ENCODE assay signal across 8 cellular contexts in genomic region chr5:102865510-102866314, GRCh38.
A peak's percentile ranks its signal among the peaks of the same experiment; 100 is the strongest.
DNase-seq lines count a peak whose midpoint lies in the region; ATAC-seq and TF ChIP-seq lines count a peak whose summit lies in the region.

No MANE protein-coding gene starts in this region.

- no peaks in the 10 kb centered on the region for H3K27me3 ChIP-seq in fibroblast of lung (ENCODE audit: control insufficient read depth, insufficient read depth, low read length)
- no peaks in the 10 kb centered on the region for H3K27me3 ChIP-seq in muscle layer of duodenum (ENCODE audit: low read depth, low read length)

- H3K79me2 ChIP-seq in fibroblast of lung (ENCODE audit: control insufficient read depth, insufficient read depth, low read length), result peaks cover 7% of the 10 kb centered on the region

- H3K36me3 ChIP-seq in fibroblast of lung (ENCODE audit: control insufficient read depth, insufficient read depth, low read length) (no peaks in the 10 kb centered on the region), muscle layer of duodenum (ENCODE audit: control insufficient read depth in 1 of 2, insufficient read depth in 2 of 2, low read length in 2 of 2) (no peaks in the 10 kb centered on the region)

- H3K27ac ChIP-seq in fibroblast of lung (ENCODE audit: insufficient read depth, low read length), result peak overlapping the region; percentile 93
- H3K27ac ChIP-seq in muscle layer of duodenum (ENCODE audit: low read length), result peak overlapping the region; percentile 76

- peak; percentile 71 for ATAC-seq in HG02938 (IDR thresholded peaks at IDR 0.05; ENCODE audit: unreplicated experiment)

- TF ChIP-seq CTCF in fibroblast of lung (conservative IDR thresholded peaks at IDR 0.05 in 1 of 2, IDR thresholded peaks at IDR 0.05 in 1 of 2; ENCODE audit: low read depth in 1 of 2, low read length in 2 of 2), result no peak

- H3K9me3 ChIP-seq in fibroblast of lung (ENCODE audit: control insufficient read depth, insufficient read depth, low read depth, low read length), result no peaks in the 10 kb centered on the region
- H3K9me3 ChIP-seq in muscle layer of duodenum (ENCODE audit: control insufficient read depth in 1 of 2, low read length in 2 of 2), result no peaks in the 10 kb centered on the region

- peak overlapping the region; percentile 37 for H2AFZ ChIP-seq in fibroblast of lung (ENCODE audit: low read length)

- H3K4me2 ChIP-seq in fibroblast of lung (ENCODE audit: extremely low read depth, insufficient read depth, low read length), result peak overlapping the region; percentile 64

- H3K4me1 ChIP-seq in fibroblast of lung (ENCODE audit: control insufficient read depth, extremely low read depth, insufficient read depth, low read length) (no peaks in the 10 kb centered on the region), muscle layer of duodenum (ENCODE audit: control insufficient read depth in 1 of 2, insufficient read depth in 2 of 2, low read length in 2 of 2) (peaks cover 0 to 13% of the 10 kb centered on the region in 2 donors)

- H3K4me3 ChIP-seq in fibroblast of lung (replicated peaks in 1 of 4; ENCODE audit: control extremely low read depth in 1 of 4, insufficient read depth in 1 of 4, low read depth in 3 of 4, low read length in 4 of 4), result peak overlapping the region; percentile 54 to 94 (median 67)
- H3K4me3 ChIP-seq in muscle layer of duodenum (ENCODE audit: low read depth in 1 of 2, low read length in 2 of 2), result peak overlapping the region; percentile 91

- DNase-seq in activated effector memory CD4-positive, alpha-beta T cell treated with anti-CD3 and anti-CD28 coated beads, Interleukin-2, amount 50 U/mL, for 16 hours, result peak; percentile 65
- DNase-seq in activated effector memory CD4-positive, alpha-beta T cell treated with Interleukin-2 at 50 U/mL for 16 hours, result no peak
- DNase-seq in NCI-H510A treated with DMSO at 0.1 percent for 48 hours (lab: John Stamatoyannopoulos, UW), result peak; percentile 46
- peak; percentile 64 to 72 for DNase-seq in activated T-cell treated with anti-CD3 and anti-CD28 coated beads, Interleukin-2, amount 50 U/mL, for 48 hours
- peak; percentile 84 to 89 for DNase-seq in fibroblast of lung (ENCODE audit: low read depth in 2 of 2)
- DNase-seq in stimulated activated naive CD4-positive, alpha-beta T cell treated with Interleukin-2 at 50 U/mL for 16 hours (lab: John Stamatoyannopoulos, UW), result peak; percentile 33

- H4K20me1 ChIP-seq in fibroblast of lung (ENCODE audit: control insufficient read depth, extremely low read depth, insufficient read depth, low read length), result no peaks in the 10 kb centered on the region

- H3K9ac ChIP-seq in fibroblast of lung (ENCODE audit: insufficient read depth, low read length), result peak overlapping the region; percentile 97
